In the genomic region with DNA sequence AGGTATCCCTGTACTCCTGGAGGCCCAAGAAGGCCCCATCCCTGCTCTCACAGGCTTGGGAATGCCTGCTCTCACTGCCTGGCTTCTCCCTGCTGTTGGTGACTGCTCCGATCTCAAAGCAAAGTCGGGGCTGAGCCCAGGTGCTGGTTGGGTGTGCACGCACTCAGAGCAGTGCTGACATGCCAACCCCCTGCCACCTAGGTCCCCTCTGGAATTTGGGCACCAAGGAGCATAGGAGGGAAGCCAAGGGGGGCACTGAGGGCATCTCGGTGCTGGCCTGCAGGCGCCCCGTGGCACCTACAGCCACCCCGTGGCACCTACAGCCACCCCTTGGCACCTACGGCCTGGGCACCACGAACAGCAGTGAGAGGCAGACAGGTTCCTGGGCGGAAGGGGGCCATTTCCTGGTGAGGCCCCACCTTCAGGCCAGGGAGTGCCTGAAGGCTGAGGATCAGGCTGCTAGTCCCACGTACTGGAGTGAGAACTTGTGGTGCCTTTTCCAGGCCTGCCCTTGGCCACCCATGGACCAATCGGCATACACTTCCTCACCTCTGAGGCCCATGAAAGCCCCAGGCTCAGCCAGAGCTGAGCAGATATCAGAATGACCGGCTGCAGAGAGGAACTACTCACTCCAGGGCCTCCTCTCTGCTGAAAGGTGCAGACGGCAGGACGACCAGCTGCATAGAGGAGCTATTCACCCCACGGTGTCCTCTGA, we compare ENCODE assay signal across 17 cellular contexts. TPM values are rescaled to one million over a fixed set of nuclear protein-coding genes. Genes with fewer than 3 reads are reported as not detected.
DNase-seq lines count a peak whose midpoint lies in the region; ATAC-seq and TF ChIP-seq lines count a peak whose summit lies in the region.
"Had no signal": no experiment of that assay in that cellular context is flagged by ENCODE, and none has a peak within 500 bp of the region (broad histone marks: within the 10 kb centered on the region; RNA-seq: fewer than 3 reads in every experiment).

No MANE protein-coding gene starts in this region.

- no peak overlapping the region for H2BK5ac ChIP-seq in mesenchymal stem cell (ENCODE audit: low read depth, low read length, poor library complexity, severe bottlenecking)

- peaks cover 2% of the 10 kb centered on the region for H3K4me1 ChIP-seq in mesenchymal stem cell (ENCODE audit: control insufficient read depth, insufficient read depth, low read depth, low read length)
- H3K4me1 ChIP-seq in Karpas-422 (ENCODE audit: low read length): peaks cover 5% of the 10 kb centered on the region; the same call in 1 of the 2 replicates
- H3K4me1 ChIP-seq: Caco-2 had no signal

- H4K91ac ChIP-seq in mesenchymal stem cell (ENCODE audit: low read length): peak overlapping the region; percentile 84

- H3K9me3 ChIP-seq in mesenchymal stem cell (ENCODE audit: control insufficient read depth, low read length) (peaks cover 17% of the 10 kb centered on the region), Karpas-422 (ENCODE audit: low read length) (no peaks in the 10 kb centered on the region)

- no peak overlapping the region for H3K4ac ChIP-seq in mesenchymal stem cell (ENCODE audit: low read depth in 1 of 2, low read length in 2 of 2)

- no peak overlapping the region for H3K4me3 ChIP-seq in mesenchymal stem cell (ENCODE audit: insufficient read depth in 1 of 2, low read depth in 1 of 2, low read length in 2 of 2)
- no peak overlapping the region for H3K4me3 ChIP-seq in Karpas-422 (ENCODE audit: low read length)
- H3K4me3 ChIP-seq: GM23338 had no signal

- H3K27me3 Mint-ChIP-seq in WTC11 (ENCODE audit: low read depth): no peaks in the 10 kb centered on the region
- H3K27me3 Mint-ChIP-seq: CD4-positive, alpha-beta T cell had no signal

- no peak overlapping the region for H3K4me2 ChIP-seq in mesenchymal stem cell (ENCODE audit: low read length, poor library complexity, severe bottlenecking)
- H3K4me2 ChIP-seq in Karpas-422 (ENCODE audit: low read depth, low read length, poor library complexity, severe bottlenecking): no peak overlapping the region
- H3K4me2 ChIP-seq: GM23338, KMS-11 had no signal

- H3K79me1 ChIP-seq in mesenchymal stem cell (replicated peaks; ENCODE audit: low read length, poor library complexity, severe bottlenecking): no peaks in the 10 kb centered on the region

- H3K27ac ChIP-seq in mesenchymal stem cell (ENCODE audit: low read length, poor library complexity, severe bottlenecking) (no peak overlapping the region), Karpas-422 (ENCODE audit: low read length) (no peak overlapping the region)
- H3K27ac ChIP-seq: C4-2B, KMS-11 had no signal

- H3K4me1 Mint-ChIP-seq in WTC11: peaks cover 5% of the 10 kb centered on the region

- H4K20me1 ChIP-seq in Karpas-422 (ENCODE audit: insufficient read depth, low read depth, low read length): no peaks in the 10 kb centered on the region

- ATAC-seq in WTC11: peak; percentile 22; the same call in 1 of the 2 replicates
- ATAC-seq: GM23338, HCT116 had no signal

- DNase-seq in WTC11 (ENCODE audit: low spot score) (no peak), mesenchymal stem cell (no peak), DMS 273 (lab: John Stamatoyannopoulos, UW; ENCODE audit: unreplicated experiment) (no peak), Karpas-422 (no peak)
- DNase-seq: AML-193; Caco-2; CD4-positive, alpha-beta T cell; DMS153; DMS79; GDM1; H7 had no signal

- no peaks in the 10 kb centered on the region for H3K79me2 ChIP-seq in Karpas-422 (ENCODE audit: low read length)

- CTCF ChIA-PET in WTC11 (lab: Charles Lee): interaction anchor here (1.1 kb wide), 1 partner anchor 177 kb away, joined by 3 read pairs; no protein-coding TSS in a partner anchor

- no peak overlapping the region for H2BK120ac ChIP-seq in mesenchymal stem cell (ENCODE audit: low read depth, low read length)

- no peak for TF ChIP-seq CTCF in WTC11 (IDR thresholded peaks at IDR 0.05)

- H3K9me2 ChIP-seq in Karpas-422 (replicated peaks; ENCODE audit: insufficient read depth, low read length): no peaks in the 10 kb centered on the region

- H3K14ac ChIP-seq in mesenchymal stem cell (ENCODE audit: low read length in 2 of 2): peak overlapping the region in 1 of 2 experiments; percentile 45

- POLR2A ChIA-PET in WTC11 (lab: Charles Lee): interaction anchor here (0.6 kb wide), 1 partner anchor 203 kb away, joined by 3 read pairs; no protein-coding TSS in a partner anchor

- peaks cover 20 to 30% of the 10 kb centered on the region in 2 experiments for H3K27me3 ChIP-seq in mesenchymal stem cell (ENCODE audit: control insufficient read depth in 1 of 2, insufficient read depth in 1 of 2, low read length in 2 of 2)
- no peaks in the 10 kb centered on the region for H3K27me3 ChIP-seq in Karpas-422 (ENCODE audit: low read length)

- no peak overlapping the region for H3K18ac ChIP-seq in mesenchymal stem cell (ENCODE audit: low read depth in 1 of 2, low read length in 2 of 2)

- no peak overlapping the region for H2BK12ac ChIP-seq in mesenchymal stem cell (ENCODE audit: low read length in 2 of 2)

- H2BK15ac ChIP-seq in mesenchymal stem cell (ENCODE audit: low read depth, poor library complexity, severe bottlenecking): no peak overlapping the region

- 81% methylated on average over 16 of the region's 16 CpGs for whole genome bisulfite sequencing in mesenchymal stem cell

- H2AFZ ChIP-seq in mesenchymal stem cell (ENCODE audit: low read depth, low read length): no peak overlapping the region
- H2AFZ ChIP-seq in Karpas-422 (ENCODE audit: low read length): no peak overlapping the region
- H2AFZ ChIP-seq: GM23338 had no signal

- H3K9me3 Mint-ChIP-seq in WTC11: peaks cover 12% of the 10 kb centered on the region
- H3K9me3 Mint-ChIP-seq: CD4-positive, alpha-beta T cell had no signal

- no peak overlapping the region for H2AK5ac ChIP-seq in mesenchymal stem cell (ENCODE audit: low read length, severe bottlenecking)

- peaks cover 3% of the 10 kb centered on the region; the same call in 1 of the 2 replicates for H3K36me3 Mint-ChIP-seq in WTC11

- no peaks in the 10 kb centered on the region for H3K36me3 ChIP-seq in mesenchymal stem cell (ENCODE audit: control insufficient read depth in 1 of 2, insufficient read depth in 2 of 2, low read depth in 1 of 2, low read length in 2 of 2)
- no peaks in the 10 kb centered on the region for H3K36me3 ChIP-seq in Karpas-422 (ENCODE audit: insufficient read depth, low read length)

- no peak overlapping the region for H3K27ac Mint-ChIP-seq in WTC11
- H3K27ac Mint-ChIP-seq: CD4-positive, alpha-beta T cell; GM23338 had no signal

- no peak overlapping the region for H3K23ac ChIP-seq in mesenchymal stem cell (ENCODE audit: low read length in 2 of 2)

- no peak overlapping the region for H3K4me3 Mint-ChIP-seq in WTC11
- H3K4me3 Mint-ChIP-seq: CD4-positive, alpha-beta T cell; GM23338 had no signal

- H4K8ac ChIP-seq in mesenchymal stem cell (ENCODE audit: low read length): no peak overlapping the region

- H3K9ac ChIP-seq in mesenchymal stem cell (ENCODE audit: low read length): no peak overlapping the region
- no peak overlapping the region for H3K9ac ChIP-seq in Karpas-422 (ENCODE audit: low read length)
- H3K9ac ChIP-seq: KMS-11 had no signal

TF ChIP-seq in WTC11, 78 proteins besides CTCF, POLR2A, EP300 and RAD21 (continues in another document):
- no peak for TF ChIP-seq CREM (CRISPR knock-in tag; IDR thresholded peaks at IDR 0.05)
- no peak for TF ChIP-seq KAT7 (CRISPR knock-in tag; IDR thresholded peaks at IDR 0.05; ENCODE audit: borderline replicate concordance)
- no peak for TF ChIP-seq ETV6 (CRISPR knock-in tag; IDR thresholded peaks at IDR 0.05)
- TF ChIP-seq ZNF219 (CRISPR knock-in tag; IDR thresholded peaks at IDR 0.05; ENCODE audit: borderline replicate concordance): no peak
- no peak for TF ChIP-seq SMAD4 (CRISPR knock-in tag; IDR thresholded peaks at IDR 0.05)
- TF ChIP-seq, protein P1, sequence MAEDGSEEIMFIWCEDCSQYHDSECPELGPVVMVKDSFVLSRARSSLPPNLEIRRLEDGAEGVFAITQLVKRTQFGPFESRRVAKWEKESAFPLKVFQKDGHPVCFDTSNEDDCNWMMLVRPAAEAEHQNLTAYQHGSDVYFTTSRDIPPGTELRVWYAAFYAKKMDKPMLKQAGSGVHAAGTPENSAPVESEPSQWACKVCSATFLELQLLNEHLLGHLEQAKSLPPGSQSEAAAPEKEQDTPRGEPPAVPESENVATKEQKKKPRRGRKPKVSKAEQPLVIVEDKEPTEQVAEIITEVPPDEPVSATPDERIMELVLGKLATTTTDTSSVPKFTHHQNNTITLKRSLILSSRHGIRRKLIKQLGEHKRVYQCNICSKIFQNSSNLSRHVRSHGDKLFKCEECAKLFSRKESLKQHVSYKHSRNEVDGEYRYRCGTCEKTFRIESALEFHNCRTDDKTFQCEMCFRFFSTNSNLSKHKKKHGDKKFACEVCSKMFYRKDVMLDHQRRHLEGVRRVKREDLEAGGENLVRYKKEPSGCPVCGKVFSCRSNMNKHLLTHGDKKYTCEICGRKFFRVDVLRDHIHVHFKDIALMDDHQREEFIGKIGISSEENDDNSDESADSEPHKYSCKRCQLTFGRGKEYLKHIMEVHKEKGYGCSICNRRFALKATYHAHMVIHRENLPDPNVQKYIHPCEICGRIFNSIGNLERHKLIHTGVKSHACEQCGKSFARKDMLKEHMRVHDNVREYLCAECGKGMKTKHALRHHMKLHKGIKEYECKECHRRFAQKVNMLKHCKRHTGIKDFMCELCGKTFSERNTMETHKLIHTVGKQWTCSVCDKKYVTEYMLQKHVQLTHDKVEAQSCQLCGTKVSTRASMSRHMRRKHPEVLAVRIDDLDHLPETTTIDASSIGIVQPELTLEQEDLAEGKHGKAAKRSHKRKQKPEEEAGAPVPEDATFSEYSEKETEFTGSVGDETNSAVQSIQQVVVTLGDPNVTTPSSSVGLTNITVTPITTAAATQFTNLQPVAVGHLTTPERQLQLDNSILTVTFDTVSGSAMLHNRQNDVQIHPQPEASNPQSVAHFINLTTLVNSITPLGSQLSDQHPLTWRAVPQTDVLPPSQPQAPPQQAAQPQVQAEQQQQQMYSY (CRISPR knock-in tag; IDR thresholded peaks at IDR 0.05): no peak
- no peak for TF ChIP-seq GABPB1 (CRISPR knock-in tag; IDR thresholded peaks at IDR 0.05)

RNA-seq across cellular contexts. Expression of a gene that starts 15.6 kb away (rescaled TPM):
- total RNA-seq in WTC11 (2021): not detected in 3 replicates
- polyA plus RNA-seq in mesenchymal stem cell (2013, experiment 1 of 2): not detected
- not detected for polyA plus RNA-seq in mesenchymal stem cell (2013, experiment 2 of 2)
- total RNA-seq in Karpas-422 (2014; rRNA removed; shearing (Covaris generic); ENCODE audit: low replicate concordance): not detected in 2 replicates
- total RNA-seq: Caco-2; CD4-positive, alpha-beta T cell; Daoy; GM23338; H7 had no signal
- polyA plus RNA-seq: BJ, GM23338 had no signal

RNA-seq across cellular contexts. Expression of a gene that starts 28.4 kb away (rescaled TPM):
- total RNA-seq in WTC11 (2021): not detected in 3 replicates
- polyA plus RNA-seq in mesenchymal stem cell (2013, experiment 1 of 2): not detected
- not detected for polyA plus RNA-seq in mesenchymal stem cell (2013, experiment 2 of 2)
- not detected in 2 replicates for total RNA-seq in Karpas-422 (2014; rRNA removed; shearing (Covaris generic); ENCODE audit: low replicate concordance)
- total RNA-seq: Caco-2; CD4-positive, alpha-beta T cell; Daoy; GM23338; H7 had no signal
- polyA plus RNA-seq: BJ, GM23338 had no signal

RNA-seq across cellular contexts. Expression of a gene that starts 49.7 kb away (rescaled TPM):
- not detected in 3 replicates for total RNA-seq in WTC11 (2021)
- polyA plus RNA-seq in mesenchymal stem cell (2013, experiment 1 of 2): not detected
- not detected for polyA plus RNA-seq in mesenchymal stem cell (2013, experiment 2 of 2)
- total RNA-seq in Karpas-422 (2014; rRNA removed; shearing (Covaris generic); ENCODE audit: low replicate concordance): not detected in 2 replicates
- total RNA-seq: Caco-2; CD4-positive, alpha-beta T cell; Daoy; GM23338; H7 had no signal
- polyA plus RNA-seq: BJ, GM23338 had no signal

RNA-seq across cellular contexts. Expression of a gene that starts 53.9 kb away (rescaled TPM):
- 36.6 to 42.3 TPM (median 38.0 TPM) in 3 replicates for total RNA-seq in WTC11 (2021)
- polyA plus RNA-seq in mesenchymal stem cell (2013, experiment 1 of 2): 22.7 TPM
- polyA plus RNA-seq in mesenchymal stem cell (2013, experiment 2 of 2): 22.7 TPM
- 59.4 and 68.4 TPM in 2 replicates for total RNA-seq in Karpas-422 (2014; rRNA removed; shearing (Covaris generic); ENCODE audit: low replicate concordance)
